ENCODE assay signal across 23 cellular contexts in the genomic region with DNA sequence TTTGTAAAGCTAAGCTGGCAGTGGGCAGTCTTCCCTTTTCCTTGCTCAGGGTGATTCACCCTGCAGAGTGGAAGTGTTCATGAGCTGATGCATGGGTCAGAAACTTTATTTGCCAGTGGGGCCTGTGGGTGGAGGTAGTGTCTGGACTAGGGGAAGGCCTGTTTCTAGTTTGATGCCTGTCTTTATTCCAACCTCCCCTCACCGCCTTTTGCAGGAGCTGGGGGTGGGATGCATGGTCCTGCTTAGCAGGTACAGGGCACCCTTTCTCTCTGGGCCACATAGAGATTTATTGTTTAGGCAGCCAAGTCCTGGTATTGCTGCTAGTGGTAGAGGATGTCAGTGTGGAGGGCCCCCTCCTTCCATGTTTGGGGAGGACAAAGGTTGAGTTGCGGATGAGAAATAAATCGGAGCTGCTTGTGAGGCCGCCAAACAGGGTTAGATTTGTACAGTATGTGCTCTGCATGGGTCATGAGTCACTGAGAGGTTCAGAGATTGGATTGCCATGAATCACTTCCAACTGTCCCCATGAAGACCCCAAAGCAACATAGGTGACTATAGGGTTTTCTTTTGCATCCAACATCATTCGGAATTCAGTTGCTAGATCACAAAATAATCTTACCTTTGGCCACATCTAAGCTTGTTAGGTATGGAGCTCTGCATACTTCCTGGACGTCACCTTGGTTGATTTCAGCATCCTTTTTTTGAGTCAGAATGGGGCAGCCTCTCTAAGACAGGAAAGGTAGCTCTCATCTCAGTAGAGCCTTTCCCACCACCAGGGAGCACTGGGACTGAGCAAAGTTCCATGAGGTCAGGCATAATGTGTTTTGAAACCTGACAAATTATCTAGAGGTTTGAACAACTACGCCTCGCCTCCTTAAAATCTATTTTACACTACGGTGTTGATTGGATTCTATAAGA. TPM values are rescaled to one million over a fixed set of nuclear protein-coding genes. Genes with fewer than 3 reads are reported as not detected.
DNase-seq lines count a peak whose midpoint lies in the region; ATAC-seq and TF ChIP-seq lines count a peak whose summit lies in the region.
"Had no signal": no experiment of that assay in that cellular context is flagged by ENCODE, and none has a peak within 500 bp of the region (broad histone marks: within the 10 kb centered on the region; RNA-seq: fewer than 3 reads in every experiment).

No MANE protein-coding gene starts in this region.

- TF ChIP-seq CTCF in brain microvascular endothelial cell (IDR thresholded peaks at IDR 0.05; ENCODE audit: low read depth, low read length, missing control alignments) (peak; percentile 12), progenitor cell of endocrine pancreas (IDR thresholded peaks at IDR 0.05; ENCODE audit: unreplicated experiment) (no peak)

- H3K36me3 ChIP-seq in brain microvascular endothelial cell (replicated peaks) = no peaks in the 10 kb centered on the region
- H3K36me3 ChIP-seq in aorta (ENCODE audit: control insufficient read depth in 1 of 2, insufficient read depth in 2 of 2, low read length in 1 of 2) = no peaks in the 10 kb centered on the region
- H3K36me3 ChIP-seq: ascending aorta, colonic mucosa, thoracic aorta had no signal

- H3K4me3 ChIP-seq in brain microvascular endothelial cell (ENCODE audit: low read depth, low read length) (no peak overlapping the region), aorta (ENCODE audit: low read length in 2 of 2) (no peak overlapping the region)
- H3K4me3 ChIP-seq: ascending aorta, colonic mucosa, thoracic aorta had no signal

- H3K27ac ChIP-seq in brain microvascular endothelial cell = no peak overlapping the region
- H3K27ac ChIP-seq in aorta (ENCODE audit: low read depth in 1 of 2, low read length in 2 of 2) = no peak overlapping the region
- H3K27ac ChIP-seq: ascending aorta, colonic mucosa, thoracic aorta had no signal

- peak overlapping the region; percentile 45 for H3K27ac Mint-ChIP-seq in progenitor cell of endocrine pancreas
- no peak overlapping the region for H3K27ac Mint-ChIP-seq in activated naive CD4-positive, alpha-beta T cell treated with anti-CD3 and anti-CD28 coated beads, Interleukin-2, amount 50 U/mL, for 72 hours
- H3K27ac Mint-ChIP-seq: activated CD4-positive, alpha-beta memory T cell treated with anti-CD3 and anti-CD28 coated beads, Interleukin-2, amount 10 ng/mL, durations not matched to agents 7 days and 5 days; activated naive CD4-positive, alpha-beta T cell treated with anti-CD3 and anti-CD28 coated beads, Interleukin-2, amount 10 ng/mL, durations not matched to agents 7 days and 5 days; activated T-cell treated with anti-CD3 and anti-CD28 coated beads, Interleukin-2, amount 50 U/mL, for 24 hours; naive thymus-derived CD8-positive, alpha-beta T cell had no signal

- peaks cover 8% of the 10 kb centered on the region for H3K9me3 Mint-ChIP-seq in progenitor cell of endocrine pancreas (ENCODE audit: low read depth)
- H3K9me3 Mint-ChIP-seq in activated naive CD4-positive, alpha-beta T cell treated with anti-CD3 and anti-CD28 coated beads, Interleukin-2, amount 50 U/mL, for 72 hours = no peaks in the 10 kb centered on the region
- H3K9me3 Mint-ChIP-seq: activated CD4-positive, alpha-beta memory T cell treated with anti-CD3 and anti-CD28 coated beads, Interleukin-2, amount 10 ng/mL, durations not matched to agents 7 days and 5 days; activated naive CD4-positive, alpha-beta T cell treated with anti-CD3 and anti-CD28 coated beads, Interleukin-2, amount 10 ng/mL, durations not matched to agents 7 days and 5 days; activated T-cell treated with anti-CD3 and anti-CD28 coated beads, Interleukin-2, amount 50 U/mL, for 24 hours had no signal

- WGBS in aorta, 2 donors = 58 to 70% methylated on average over 9 of the region's 9 CpGs

- no peak for ATAC-seq in activated naive CD4-positive, alpha-beta T cell treated with anti-CD3 and anti-CD28 coated beads, Interleukin-2, amount 50 U/mL, for 72 hours
- no peak for ATAC-seq in aorta (ENCODE audit: low FRiP score)
- ATAC-seq: naive thymus-derived CD8-positive, alpha-beta T cell had no signal

- DNase-seq in HT1080 (ENCODE audit: low read depth) = peak; percentile 73
- DNase-seq in brain microvascular endothelial cell = peak; percentile 16
- peak; percentile 79 for DNase-seq in iris pigment epithelial cell (ENCODE audit: low read depth)
- no peak for DNase-seq in progenitor cell of endocrine pancreas (ENCODE audit: low spot score, unreplicated experiment)
- DNase-seq in activated CD4-positive, alpha-beta T cell treated with anti-CD3 and anti-CD28 coated beads, Interleukin-2, amount 50 U/mL, for 4 hours = no peak
- DNase-seq in activated naive CD4-positive, alpha-beta T cell treated with anti-CD3 and anti-CD28 coated beads, Interleukin-2, amount 50 U/mL, for 72 hours (ENCODE audit: low spot score in 2 of 2) = no peak
- no peak for DNase-seq in H4 (ENCODE audit: low spot score)
- no peak for DNase-seq in aorta
- DNase-seq: activated CD4-positive, alpha-beta memory T cell treated with anti-CD3 and anti-CD28 coated beads, Interleukin-2, amount 10 ng/mL, durations not matched to agents 7 days and 5 days; activated naive CD4-positive, alpha-beta T cell treated with anti-CD3 and anti-CD28 coated beads, Interleukin-2, amount 10 ng/mL, durations not matched to agents 7 days and 5 days; activated T-cell treated with anti-CD3 and anti-CD28 coated beads, Interleukin-2, amount 50 U/mL, for 24 hours; CD4-positive, alpha-beta memory T cell; colonic mucosa; DMS53; glutamatergic neuron; KBM-7; naive thymus-derived CD8-positive, alpha-beta T cell; NCI-H1092; NCI-H2081; NK-92 treated with Interleukin-12 subunit alpha and Interleukin-12 subunit beta, amount 100 ng/mL, for 24 hours; stimulated activated CD4-positive, alpha-beta T cell treated with anti-CD3 and anti-CD28 coated beads, Interleukin-15, amount 100 ng/mL, for 24 hours had no signal

- no peaks in the 10 kb centered on the region for H3K36me3 Mint-ChIP-seq in progenitor cell of endocrine pancreas (ENCODE audit: insufficient read depth)
- H3K36me3 Mint-ChIP-seq in activated naive CD4-positive, alpha-beta T cell treated with anti-CD3 and anti-CD28 coated beads, Interleukin-2, amount 50 U/mL, for 72 hours = no peaks in the 10 kb centered on the region
- H3K36me3 Mint-ChIP-seq: activated naive CD4-positive, alpha-beta T cell treated with anti-CD3 and anti-CD28 coated beads, Interleukin-2, amount 10 ng/mL, durations not matched to agents 7 days and 5 days; CD4-positive, alpha-beta memory T cell; naive thymus-derived CD8-positive, alpha-beta T cell had no signal

- H3K27me3 ChIP-seq in brain microvascular endothelial cell (replicated peaks) (peaks cover 2% of the 10 kb centered on the region), aorta (ENCODE audit: control insufficient read depth in 1 of 2, insufficient read depth in 2 of 2, low read length in 1 of 2) (no peaks in the 10 kb centered on the region)
- H3K27me3 ChIP-seq: ascending aorta, colonic mucosa had no signal

- H3K27me3 Mint-ChIP-seq in progenitor cell of endocrine pancreas = no peaks in the 10 kb centered on the region

- in situ Hi-C loops in brain microvascular endothelial cell (cut with HindIII; ENCODE audit: low pct_ligation_motif_present, low sequenced_read_pairs) = no loop called here

- H3K4me1 Mint-ChIP-seq in progenitor cell of endocrine pancreas (ENCODE audit: low read depth) = peaks cover 14% of the 10 kb centered on the region
- H3K4me1 Mint-ChIP-seq: activated CD4-positive, alpha-beta memory T cell treated with anti-CD3 and anti-CD28 coated beads, Interleukin-2, amount 10 ng/mL, durations not matched to agents 7 days and 5 days; activated naive CD4-positive, alpha-beta T cell treated with anti-CD3 and anti-CD28 coated beads, Interleukin-2, amount 10 ng/mL, durations not matched to agents 7 days and 5 days; CD4-positive, alpha-beta memory T cell had no signal

- no peaks in the 10 kb centered on the region for H3K4me1 ChIP-seq in aorta (ENCODE audit: control insufficient read depth in 1 of 2, insufficient read depth in 2 of 2, low read length in 2 of 2)
- H3K4me1 ChIP-seq: ascending aorta, colonic mucosa had no signal

- intact Hi-C loops in aorta (cut with DNase I) = no loop called here

- no peak overlapping the region for H3K4me3 Mint-ChIP-seq in progenitor cell of endocrine pancreas (ENCODE audit: low read depth)
- H3K4me3 Mint-ChIP-seq: activated CD4-positive, alpha-beta memory T cell treated with anti-CD3 and anti-CD28 coated beads, Interleukin-2, amount 10 ng/mL, durations not matched to agents 7 days and 5 days; activated naive CD4-positive, alpha-beta T cell treated with anti-CD3 and anti-CD28 coated beads, Interleukin-2, amount 10 ng/mL, durations not matched to agents 7 days and 5 days; activated T-cell treated with anti-CD3 and anti-CD28 coated beads, Interleukin-2, amount 50 U/mL, for 24 hours; CD4-positive, alpha-beta memory T cell; naive thymus-derived CD8-positive, alpha-beta T cell had no signal

- H3K9me3 ChIP-seq in aorta (ENCODE audit: control insufficient read depth, low read length) = peaks cover 4% of the 10 kb centered on the region
- H3K9me3 ChIP-seq: ascending aorta, colonic mucosa, thoracic aorta had no signal

RNA-seq across cellular contexts. Expression of a gene that starts 8.8 kb away (rescaled TPM):
- total RNA-seq in HT1080 (2014; rRNA removed; shearing (Covaris generic)) = 0.97 and 1.5 TPM in 2 replicates
- 8.7 and 15.6 TPM in 2 replicates for polyA plus RNA-seq in HT1080 (2015; cell fraction: cytosol; rRNA removed)
- polyA plus RNA-seq in HT1080 (2015; cell fraction: nucleus; rRNA removed) = 6.4 and 10.3 TPM in 2 replicates
- total RNA-seq in progenitor cell of endocrine pancreas (10.1 and 10.9 TPM in 2 replicates), aorta (1 to 10 TPM; 2.9 to 5.6 TPM)
- not detected for total RNA-seq in activated naive CD4-positive, alpha-beta T cell treated with anti-CD3 and anti-CD28 coated beads, Interleukin-2, amount 50 U/mL, for 72 hours
- total RNA-seq in H4 (2014; rRNA removed; shearing (Covaris generic)) = 0.12 TPM in 1 of 2 replicates, not detected in the other
- polyA plus RNA-seq in aorta = 1 to 10 TPM; 2.3 to 5.8 TPM
- total RNA-seq: activated CD4-positive, alpha-beta memory T cell treated with anti-CD3 and anti-CD28 coated beads, Interleukin-2, amount 10 ng/mL, durations not matched to agents 7 days and 5 days; CD4-positive, alpha-beta memory T cell; naive thymus-derived CD8-positive, alpha-beta T cell had no signal
- polyA plus RNA-seq: CD4-positive, alpha-beta memory T cell; naive thymus-derived CD8-positive, alpha-beta T cell had no signal

Comparison
In these comparisons a context has a peak if more than half of its experiments do, and no peak if none do; other contexts are left out.
1. DNase-seq: peak in HT1080 (single experiment), brain microvascular endothelial cell (single experiment) and iris pigment epithelial cell (single experiment); none in progenitor cell of endocrine pancreas (single experiment), activated CD4-positive, alpha-beta T cell treated with anti-CD3 and anti-CD28 coated beads, Interleukin-2, amount 50 U/mL, for 4 hours (0 of 2), activated naive CD4-positive, alpha-beta T cell treated with anti-CD3 and anti-CD28 coated beads, Interleukin-2, amount 50 U/mL, for 72 hours (0 of 2), H4 (single experiment) and aorta (0 of 2).